ENCODE assay signal across 16 cellular contexts in genomic region chr21:45166931-45167330, GRCh38.
A peak's percentile ranks its signal among the peaks of the same experiment; 100 is the strongest.
DNase-seq lines count a peak whose midpoint lies in the region; ATAC-seq and TF ChIP-seq lines count a peak whose summit lies in the region.
"Had no signal": no experiment of that assay in that cellular context is flagged by ENCODE, and none has a peak within 500 bp of the region (broad histone marks: within the 10 kb centered on the region; RNA-seq: fewer than 3 reads in every experiment).

No MANE protein-coding gene starts in this region.

- peak overlapping the region; percentile 30 for H3K27ac Mint-ChIP-seq in mesothelial cell of epicardium

- peak overlapping the region in 1 of 3 donors; percentile 5 for H3K9ac ChIP-seq in skeletal muscle tissue (ENCODE audit: low read depth in 1 of 3, low read length in 3 of 3)
- H3K9ac ChIP-seq: KMS-11 had no signal

- peaks cover 39 to 53% (median 51%) of the 10 kb centered on the region in 3 donors for H3K4me1 ChIP-seq in skeletal muscle tissue (ENCODE audit: control insufficient read depth in 3 of 3, insufficient read depth in 3 of 3, low read length in 3 of 3)
- H3K4me1 ChIP-seq: BE2C, Caco-2 had no signal

- peaks cover 0 to 2% (median under 1%) of the 10 kb centered on the region in 3 donors for H3K36me3 ChIP-seq in skeletal muscle tissue (ENCODE audit: control insufficient read depth in 3 of 3, insufficient read depth in 3 of 3, low read length in 3 of 3)
- H3K36me3 ChIP-seq: BE2C had no signal

- H3K9me3 Mint-ChIP-seq in mesothelial cell of epicardium, result no peaks in the 10 kb centered on the region
- H3K9me3 Mint-ChIP-seq: CD4-positive, CD25-positive, alpha-beta regulatory T cell had no signal

- ATAC-seq in Right ventricle myocardium inferior, result no peak

- no peaks in the 10 kb centered on the region for H3K36me3 Mint-ChIP-seq in mesothelial cell of epicardium

- H3K27me3 ChIP-seq in skeletal muscle tissue (ENCODE audit: control insufficient read depth in 3 of 3, insufficient read depth in 3 of 3, low read length in 3 of 3), result no peaks in the 10 kb centered on the region
- H3K27me3 ChIP-seq: BE2C had no signal

- no peaks in the 10 kb centered on the region for H3K27me3 Mint-ChIP-seq in mesothelial cell of epicardium (ENCODE audit: low read depth)
- H3K27me3 Mint-ChIP-seq: CD4-positive, CD25-positive, alpha-beta regulatory T cell had no signal

- peak overlapping the region; percentile 15 to 18 for H3K27ac ChIP-seq in coronary artery
- peak overlapping the region; percentile 28 for H3K27ac ChIP-seq in skeletal muscle tissue (ENCODE audit: low read depth, low read length)
- H3K27ac ChIP-seq: KMS-11 had no signal

- intact Hi-C loops in cardiac septum (cut with DNase I) (no loop called here), Right ventricle myocardium inferior (cut with DNase I) (no loop called here)

- H3K4me3 Mint-ChIP-seq in mesothelial cell of epicardium, result no peak overlapping the region
- H3K4me3 Mint-ChIP-seq: CD4-positive, CD25-positive, alpha-beta regulatory T cell had no signal

- H3K4me1 Mint-ChIP-seq in mesothelial cell of epicardium, result peaks cover 10% of the 10 kb centered on the region

- H3K4me3 ChIP-seq in coronary artery (no peak overlapping the region), skeletal muscle tissue (ENCODE audit: low read length in 3 of 3) (no peak overlapping the region)

- no peak for TF ChIP-seq CTCF in coronary artery (IDR thresholded peaks at IDR 0.05)
- TF ChIP-seq CTCF in mesothelial cell of epicardium (IDR thresholded peaks at IDR 0.05; ENCODE audit: unreplicated experiment), result no peak

- H3K9me3 ChIP-seq in skeletal muscle tissue (ENCODE audit: control insufficient read depth in 3 of 3, low read length in 3 of 3), result no peaks in the 10 kb centered on the region
- H3K9me3 ChIP-seq: BE2C, Caco-2 had no signal

- DNase-seq in cardiac septum (ENCODE audit: low spot score) (peak; percentile 24), Right ventricle myocardium inferior (ENCODE audit: missing footprints) (no peak), coronary artery (ENCODE audit: low spot score) (no peak), mesothelial cell of epicardium (ENCODE audit: low spot score in 2 of 2, unreplicated experiment in 2 of 2) (no peak), NCI-H187 treated with DMSO at 0.1 percent for 48 hours (lab: John Stamatoyannopoulos, UW) (no peak), globus pallidus (ENCODE audit: low spot score) (no peak), GF-D8 (lab: John Stamatoyannopoulos, UW) (no peak)
- DNase-seq: BE2C; Caco-2; CD4-positive, CD25-positive, alpha-beta regulatory T cell; MV-4-11; NCI-H187; NCI-H226; NCI-H524 had no signal
